ENCODE assay signal across 15 cellular contexts in the genomic region with DNA sequence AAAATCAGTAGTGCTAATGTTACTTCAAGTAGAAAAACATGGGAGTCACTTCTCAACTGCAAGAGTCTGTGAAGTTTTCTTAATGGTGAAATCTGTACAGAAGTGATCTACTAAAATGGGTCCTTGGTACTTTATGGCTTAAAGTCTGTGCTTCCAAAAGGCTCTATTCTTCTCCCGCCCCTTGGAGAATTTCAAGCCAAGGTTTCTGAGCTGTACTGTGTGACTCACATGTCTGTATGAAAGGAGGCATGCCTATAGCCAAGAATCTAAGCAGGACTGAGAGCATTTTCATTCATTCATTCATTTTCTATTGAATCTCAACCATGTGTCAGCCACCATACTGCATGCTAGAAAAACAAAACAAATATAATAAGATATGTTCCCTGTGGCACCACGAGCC.
"Had no signal": no experiment of that assay in that cellular context is flagged by ENCODE, and none has a peak within 500 bp of the region (broad histone marks: within the 10 kb centered on the region; RNA-seq: fewer than 3 reads in every experiment).

No MANE protein-coding gene starts in this region.

- DNase-seq: activated CD4-positive, alpha-beta T cell treated with anti-CD3 and anti-CD28 coated beads for 1 hour; activated CD8-positive, alpha-beta memory T cell treated with anti-CD3 and anti-CD28 coated beads for 24 hours; activated effector memory CD4-positive, alpha-beta T cell treated with anti-CD3 and anti-CD28 coated beads, Interleukin-2, amount 50 U/mL, for 16 hours; activated T-cell treated with anti-CD3 and anti-CD28 coated beads, Interleukin-2, amount 50 U/mL, for 72 hours; mesenchymal stem cell; mucosa of descending colon; naive B cell; stimulated activated naive CD4-positive, alpha-beta T cell treated with Interleukin-2 at 50 U/mL for 16 hours; T-helper 2 cell; thyroid gland; WERI-Rb-1 had no signal

- H3K9me3 ChIP-seq: adrenal gland, mucosa of descending colon, thyroid gland had no signal

- H3K27me3 ChIP-seq: thyroid gland had no signal

- H3K27ac Mint-ChIP-seq: activated naive CD4-positive, alpha-beta T cell treated with anti-CD3 and anti-CD28 coated beads, Interleukin-2, amount 50 U/mL, for 72 hours; activated T-cell treated with anti-CD3 and anti-CD28 coated beads, Interleukin-2, amount 50 U/mL, for 72 hours; naive B cell; progenitor cell of endocrine pancreas had no signal

- H3K4me1 ChIP-seq: adrenal gland, thyroid gland had no signal

- H3K36me3 ChIP-seq: adrenal gland, thyroid gland, WERI-Rb-1 had no signal

- H3K4me3 ChIP-seq: adrenal gland, mucosa of descending colon, thyroid gland had no signal

- H3K4me3 Mint-ChIP-seq: activated T-cell treated with anti-CD3 and anti-CD28 coated beads, Interleukin-2, amount 50 U/mL, for 72 hours; naive B cell; neural crest cell had no signal

- H3K27ac ChIP-seq: adrenal gland, thyroid gland, WERI-Rb-1 had no signal

- H3K4me1 Mint-ChIP-seq: naive B cell, neural crest cell had no signal

- ATAC-seq: activated naive CD4-positive, alpha-beta T cell treated with anti-CD3 and anti-CD28 coated beads, Interleukin-2, amount 50 U/mL, for 72 hours; activated T-cell treated with anti-CD3 and anti-CD28 coated beads, Interleukin-2, amount 50 U/mL, for 72 hours; mucosa of descending colon had no signal
